Comparison of ENCODE assay signal across 28 cellular contexts in genomic region chr10:28307267-28307666, GRCh38.
"Had no signal": no experiment of that assay in that cellular context is flagged by ENCODE, and none has a peak within 500 bp of the region (broad histone marks: within the 10 kb centered on the region; RNA-seq: fewer than 3 reads in every experiment).

No MANE protein-coding gene starts in this region.

- H3K9me3 ChIP-seq: colonic mucosa, gastrocnemius medialis, heart right ventricle, pancreas, suprapubic skin, vagina had no signal

- DNase-seq: colonic mucosa; effector CD8-positive, alpha-beta T cell; endodermal cell; foreskin fibroblast; gastrocnemius medialis; heart right ventricle; hippocampal formation; left colon; natural killer cell; occipital lobe; pancreas; retina; stimulated activated CD4-positive, alpha-beta T cell treated with anti-CD3 and anti-CD28 coated beads, Interleukin-12 subunit alpha, Interleukin-12 subunit beta, amount 100 ng/mL, for 4 hours; stimulated activated CD4-positive, alpha-beta T cell treated with anti-CD3 and anti-CD28 coated beads, Interleukin-1b, Interleukin-23, amount 100 ng/mL, for 48 hours; stimulated activated CD4-positive, alpha-beta T cell treated with anti-CD3 and anti-CD28 coated beads, Interleukin-4, amount 100 ng/mL, for 1 hour; stimulated activated CD8-positive, alpha-beta memory T cell treated with anti-CD3 and anti-CD28 coated beads, Interleukin-4, amount 100 ng/mL, for 48 hours; stimulated activated naive CD4-positive, alpha-beta T cell; stimulated activated naive CD8-positive, alpha-beta T cell treated with anti-CD3 and anti-CD28 coated beads, Interleukin-15, amount 100 ng/mL, for 72 hours; trophoblast cell had no signal

- ATAC-seq: esophagus mucosa; gastrocnemius medialis; left colon; natural killer cell; pancreas; sciatic nerve; stimulated activated naive CD8-positive, alpha-beta T cell treated with anti-CD3 and anti-CD28 coated beads, Interleukin-15, amount 100 ng/mL, for 72 hours had no signal

- H3K27ac ChIP-seq: colonic mucosa, epithelial cell of prostate, gastrocnemius medialis, suprapubic skin, vagina had no signal

- H3K27me3 ChIP-seq: colonic mucosa, gastrocnemius medialis, pancreas, vagina had no signal

- H3K4me1 ChIP-seq: colonic mucosa had no signal

- H3K27me3 Mint-ChIP-seq: dendritic cell treated with granulocyte-macrophage colony-stimulating factor and Interleukin-4, amounts not matched to agents 40 ng/mL and 50 ng/mL, for 4 days; stimulated activated naive CD8-positive, alpha-beta T cell treated with anti-CD3 and anti-CD28 coated beads, Interleukin-15, amount 100 ng/mL, for 72 hours had no signal

- H3K27ac Mint-ChIP-seq: dendritic cell treated with granulocyte-macrophage colony-stimulating factor and Interleukin-4, amounts not matched to agents 40 ng/mL and 50 ng/mL, for 4 days; endodermal cell; memory B cell; natural killer cell; stimulated activated naive CD8-positive, alpha-beta T cell treated with anti-CD3 and anti-CD28 coated beads, Interleukin-15, amount 100 ng/mL, for 72 hours had no signal

- H3K4me3 Mint-ChIP-seq: dendritic cell treated with granulocyte-macrophage colony-stimulating factor and Interleukin-4, amounts not matched to agents 40 ng/mL and 50 ng/mL, for 4 days; endodermal cell; memory B cell; natural killer cell; stimulated activated naive CD8-positive, alpha-beta T cell treated with anti-CD3 and anti-CD28 coated beads, Interleukin-15, amount 100 ng/mL, for 72 hours had no signal

- H3K9me3 Mint-ChIP-seq: natural killer cell had no signal

- H3K36me3 ChIP-seq: colonic mucosa, gastrocnemius medialis, heart right ventricle, pancreas, suprapubic skin, vagina had no signal

- H3K4me3 ChIP-seq: colonic mucosa, gastrocnemius medialis, heart right ventricle, lung, pancreas, smooth muscle cell, suprapubic skin, vagina had no signal
